Comparison of ENCODE assay signal across 33 cellular contexts in the genomic region with DNA sequence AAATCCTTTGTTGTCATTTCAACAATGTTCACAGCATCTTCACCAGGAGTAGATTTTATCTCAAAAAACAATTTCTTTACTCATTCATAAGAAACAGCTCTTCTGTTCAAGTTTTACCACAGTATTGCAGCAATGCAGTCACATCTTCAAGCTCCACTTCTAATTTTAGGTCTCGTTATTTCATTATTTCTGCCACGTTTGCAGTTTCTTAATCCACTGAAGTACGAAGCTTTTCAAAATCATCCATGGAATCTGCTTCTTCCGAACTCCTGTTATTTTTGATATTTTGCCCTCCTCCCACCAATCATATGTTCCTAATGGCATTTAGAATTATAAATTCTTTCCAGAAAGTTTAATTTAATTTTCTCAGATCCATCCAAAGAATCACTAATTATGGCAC. TPM values are rescaled to one million over a fixed set of nuclear protein-coding genes. Genes with fewer than 3 reads are reported as not detected.
"Had no signal": no experiment of that assay in that cellular context is flagged by ENCODE, and none has a peak within 500 bp of the region (broad histone marks: within the 10 kb centered on the region; RNA-seq: fewer than 3 reads in every experiment).

No MANE protein-coding gene starts in this region.

- H3K9me3 ChIP-seq: colonic mucosa, gastroesophageal sphincter, heart left ventricle, left lung, mucosa of descending colon, prostate gland, testis, tibial artery had no signal

- H2AFZ ChIP-seq: hepatocyte had no signal

- FAIRE-seq: endothelial cell of umbilical vein had no signal

- H3K27ac ChIP-seq: colonic mucosa, esophagus muscularis mucosa, foreskin keratinocyte, gastroesophageal sphincter, heart left ventricle, hepatocyte, left lung, prostate gland, spleen, testis, tibial artery had no signal

- H3K4me1 ChIP-seq: colonic mucosa, esophagus muscularis mucosa, gastroesophageal sphincter, heart left ventricle, left lung, prostate gland, spleen, testis, tibial artery had no signal

- H3K27me3 ChIP-seq: colonic mucosa, esophagus muscularis mucosa, foreskin keratinocyte, gastroesophageal sphincter, heart left ventricle, hepatocyte, left lung, spleen, testis, tibial artery had no signal

- H3K79me2 ChIP-seq: hepatocyte had no signal

- DNase-seq: colonic mucosa; dermis blood vessel endothelial cell; effector memory CD4-positive, alpha-beta T cell; foreskin keratinocyte; heart left ventricle; left cardiac atrium; left lung; mesenchymal stem cell; mucosa of descending colon; naive B cell; nucleus accumbens; right cardiac atrium; spleen; stimulated activated CD4-positive, alpha-beta T cell treated with anti-CD3 and anti-CD28 coated beads, Interleukin-4, amount 100 ng/mL, for 4 hours; stimulated activated naive CD8-positive, alpha-beta T cell treated with anti-CD3 and anti-CD28 coated beads, Interleukin-15, Interleukin-2, amounts not matched to agents 100 U/mL and 50 U/mL, for 24 hours; substantia nigra; testis; tibial artery had no signal

- H3K4me3 ChIP-seq: colonic mucosa, esophagus muscularis mucosa, gastroesophageal sphincter, heart left ventricle, hepatocyte, left lung, mucosa of descending colon, prostate gland, skin epidermis, spleen, testis, tibial artery had no signal

- H3K4me2 ChIP-seq: hepatocyte had no signal

- H3K36me3 ChIP-seq: colonic mucosa, esophagus muscularis mucosa, gastroesophageal sphincter, heart left ventricle, left lung, prostate gland, spleen, tibial artery had no signal

- ATAC-seq: foreskin keratinocyte; gastroesophageal sphincter; heart left ventricle; left cardiac atrium; left lung; right cardiac atrium; stimulated activated memory B cell treated with anti-CD40 and anti-IgM and Interleukin-4, amounts not matched to agents 10 μg/mL and 1 μg/mL and 100 μg/mL, for 72 hours; stimulated activated naive CD8-positive, alpha-beta T cell treated with anti-CD3 and anti-CD28 coated beads, Interleukin-15, Interleukin-2, amounts not matched to agents 100 U/mL and 50 U/mL, for 24 hours had no signal

RNA-seq across cellular contexts. Expression of a gene that starts 12.6 kb away (rescaled TPM):
- total RNA-seq: colonic mucosa, dermis blood vessel endothelial cell, endothelial cell of umbilical vein, epithelial cell of proximal tubule, esophagus muscularis mucosa, fibroblast of lung, foreskin keratinocyte, gastroesophageal sphincter, heart left ventricle, hepatocyte, kidney epithelial cell, left cardiac atrium, left lung, lower leg skin, lung microvascular endothelial cell, mesothelial cell of epicardium, mucosa of descending colon, osteocyte, prostate gland, right cardiac atrium, spleen, testis, urinary bladder had no signal
- polyA plus RNA-seq: endothelial cell of umbilical vein, fibroblast of lung, foreskin keratinocyte, heart left ventricle, hepatocyte, right cardiac atrium, spleen, urinary bladder had no signal

RNA-seq across cellular contexts. Expression of a gene that starts 47.1 kb away (rescaled TPM):
- total RNA-seq: colonic mucosa, dermis blood vessel endothelial cell, endothelial cell of umbilical vein, epithelial cell of proximal tubule, esophagus muscularis mucosa, fibroblast of lung, foreskin keratinocyte, gastroesophageal sphincter, heart left ventricle, hepatocyte, kidney epithelial cell, left cardiac atrium, left lung, lower leg skin, lung microvascular endothelial cell, mesothelial cell of epicardium, mucosa of descending colon, osteocyte, prostate gland, right cardiac atrium, spleen, testis, urinary bladder had no signal
- polyA plus RNA-seq: endothelial cell of umbilical vein, fibroblast of lung, foreskin keratinocyte, heart left ventricle, hepatocyte, right cardiac atrium, spleen, urinary bladder had no signal

RNA-seq across cellular contexts. Expression of a gene that starts 59.9 kb away (rescaled TPM):
- total RNA-seq: colonic mucosa, dermis blood vessel endothelial cell, endothelial cell of umbilical vein, epithelial cell of proximal tubule, esophagus muscularis mucosa, fibroblast of lung, foreskin keratinocyte, gastroesophageal sphincter, heart left ventricle, hepatocyte, kidney epithelial cell, left cardiac atrium, left lung, lower leg skin, lung microvascular endothelial cell, mesothelial cell of epicardium, mucosa of descending colon, osteocyte, prostate gland, right cardiac atrium, spleen, testis, urinary bladder had no signal
- polyA plus RNA-seq: endothelial cell of umbilical vein, fibroblast of lung, foreskin keratinocyte, heart left ventricle, hepatocyte, right cardiac atrium, spleen, urinary bladder had no signal
